In genomic region chr22:11041416-11041815, GRCh38 we compare ENCODE assay signal across 5 cellular contexts.
A peak's percentile ranks its signal among the peaks of the same experiment; 100 is the strongest.
DNase-seq lines count a peak whose midpoint lies in the region; ATAC-seq and TF ChIP-seq lines count a peak whose summit lies in the region.
"Not testable (repeated sequence)": the region's sequence is repeated elsewhere in the genome, so short reads cannot be mapped to it uniquely, and the experiment has no call there.

No MANE protein-coding gene starts in this region.

- not testable (repeated sequence) for H3K27me3 Mint-ChIP-seq in activated CD4-positive, alpha-beta T cell treated with anti-CD3 and anti-CD28 coated beads, Interleukin-2, amount 10 ng/mL, durations not matched to agents 24 days and 14 days

- H3K9me3 Mint-ChIP-seq in activated CD4-positive, alpha-beta T cell treated with anti-CD3 and anti-CD28 coated beads, Interleukin-2, amount 10 ng/mL, durations not matched to agents 24 days and 14 days = peaks cover 38% of the 10 kb centered on the region

- not testable (repeated sequence) for H3K4me3 ChIP-seq in lung, sigmoid colon

- not testable (repeated sequence) for H3K4me1 Mint-ChIP-seq in activated CD4-positive, alpha-beta T cell treated with anti-CD3 and anti-CD28 coated beads, Interleukin-2, amount 10 ng/mL, durations not matched to agents 24 days and 14 days

- not testable (repeated sequence) for H3K4me1 ChIP-seq in lung (ENCODE audit: control insufficient read depth in 2 of 2, insufficient read depth in 2 of 2, low read length in 2 of 2); sigmoid colon

- not testable (repeated sequence) for TF ChIP-seq EP300 in sigmoid colon (IDR thresholded peaks at IDR 0.05)

- intact Hi-C loops in activated CD4-positive, alpha-beta T cell treated with anti-CD3 and anti-CD28 coated beads, Interleukin-2, amount 10 ng/mL, durations not matched to agents 24 days and 14 days (cut with micrococcal nuclease); cardiac septum (cut with DNase I); sigmoid colon (cut with DNase I): not testable (repeated sequence)

- not testable (repeated sequence) for H3K27ac Mint-ChIP-seq in activated CD4-positive, alpha-beta T cell treated with anti-CD3 and anti-CD28 coated beads, Interleukin-2, amount 10 ng/mL, durations not matched to agents 24 days and 14 days

- peaks cover 12 to 14% of the 10 kb centered on the region in 2 donors for H3K9me3 ChIP-seq in lung (ENCODE audit: control insufficient read depth in 2 of 2, insufficient read depth in 1 of 2, low read length in 1 of 2)
- peaks cover 11 to 41% (median 17%) of the 10 kb centered on the region in 4 donors for H3K9me3 ChIP-seq in sigmoid colon

- DNase-seq in activated CD4-positive, alpha-beta T cell treated with anti-CD3 and anti-CD28 coated beads, Interleukin-2, amount 10 ng/mL, durations not matched to agents 24 days and 14 days = peak; percentile 50
- DNase-seq in cardiac septum (ENCODE audit: low spot score) (peak; percentile 70), islet precursor cell (peak; percentile 9), lung (ENCODE audit: low spot score) (peak; percentile 27), sigmoid colon (peak; percentile 66)

- not testable (repeated sequence) for TF ChIP-seq CTCF in lung (IDR thresholded peaks at IDR 0.05; ENCODE audit: control extremely low read depth, extremely low read depth); sigmoid colon (IDR thresholded peaks at IDR 0.05)

- H3K27me3 ChIP-seq in lung (ENCODE audit: control insufficient read depth, insufficient read depth); sigmoid colon: not testable (repeated sequence)

- not testable (repeated sequence) for H3K4me3 Mint-ChIP-seq in activated CD4-positive, alpha-beta T cell treated with anti-CD3 and anti-CD28 coated beads, Interleukin-2, amount 10 ng/mL, durations not matched to agents 24 days and 14 days

- H3K36me3 Mint-ChIP-seq in activated CD4-positive, alpha-beta T cell treated with anti-CD3 and anti-CD28 coated beads, Interleukin-2, amount 10 ng/mL, durations not matched to agents 24 days and 14 days (ENCODE audit: low read depth) = not testable (repeated sequence)

- not testable (repeated sequence) for H3K27ac ChIP-seq in lung (ENCODE audit: low read depth in 1 of 2, low read length in 1 of 2); sigmoid colon

- WGBS in lung, 2 donors = 63 to 71% methylated on average over 9 of the region's 9 CpGs
- WGBS in sigmoid colon, 2 donors = 72 to 74% methylated on average over 9 of the region's 9 CpGs

- not testable (repeated sequence) for ATAC-seq in lung (ENCODE audit: insufficient read depth, low FRiP score)

- H3K36me3 ChIP-seq in lung (ENCODE audit: control insufficient read depth in 2 of 2, insufficient read depth in 2 of 2, low read length in 2 of 2); sigmoid colon: not testable (repeated sequence)

- not testable (repeated sequence) for TF ChIP-seq POLR2A in sigmoid colon (IDR thresholded peaks at IDR 0.05)

Comparison
In these comparisons a context has a peak if more than half of its experiments do, and no peak if none do; other contexts are left out.
1. DNase-seq: peak in every context shown above with its lines; median percentile 70 in cardiac septum; 66 in sigmoid colon; 50 in activated CD4-positive, alpha-beta T cell treated with anti-CD3 and anti-CD28 coated beads, Interleukin-2, amount 10 ng/mL, durations not matched to agents 24 days and 14 days; 27 in lung; 9 in islet precursor cell.